In the genomic region with DNA sequence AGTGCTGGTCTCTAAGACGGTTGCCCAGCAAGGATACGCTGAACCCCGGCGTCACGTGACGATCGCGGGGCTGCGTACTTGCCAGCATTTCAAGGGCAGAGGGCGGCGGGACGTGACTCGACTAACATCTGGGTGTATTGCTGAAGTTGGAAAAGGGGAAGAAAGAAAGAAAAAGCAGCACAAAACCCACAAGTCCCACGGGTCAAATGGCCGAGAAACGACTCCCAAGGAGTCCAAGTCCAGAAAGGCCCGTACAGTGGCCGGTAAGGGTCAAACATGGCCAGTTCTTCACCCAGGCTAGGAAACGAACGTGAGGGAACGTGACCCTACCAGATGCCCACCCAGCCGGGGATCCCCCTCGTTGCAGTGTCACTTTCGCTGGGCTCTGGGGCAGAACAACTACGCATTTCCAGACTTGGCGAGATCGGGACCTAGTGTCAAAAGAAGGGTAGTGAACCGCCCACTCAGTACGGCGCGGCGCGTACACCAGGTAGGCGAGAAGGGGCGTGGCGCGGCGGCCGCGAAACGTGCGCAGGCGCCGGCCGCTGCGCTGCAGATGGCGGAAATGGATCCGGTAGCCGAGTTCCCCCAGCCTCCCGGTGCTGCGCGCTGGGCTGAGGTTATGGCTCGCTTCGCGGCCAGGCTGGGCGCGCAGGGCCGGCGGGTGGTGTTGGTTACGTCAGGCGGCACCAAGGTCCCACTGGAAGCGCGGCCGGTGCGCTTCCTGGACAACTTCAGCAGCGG, we compare ENCODE assay signal across 8 cellular contexts. TPM values are rescaled to one million over a fixed set of nuclear protein-coding genes. Genes with fewer than 3 reads are reported as not detected.
A peak's percentile ranks its signal among the peaks of the same experiment; 100 is the strongest.
DNase-seq lines count a peak whose midpoint lies in the region; FAIRE-seq and TF ChIP-seq lines count a peak whose summit lies in the region.

A gene (plus strand): TSS at position 534 of the 744 bp plus-strand sequence. CDS start 23 bp downstream, at position 557.
A gene with protein sequence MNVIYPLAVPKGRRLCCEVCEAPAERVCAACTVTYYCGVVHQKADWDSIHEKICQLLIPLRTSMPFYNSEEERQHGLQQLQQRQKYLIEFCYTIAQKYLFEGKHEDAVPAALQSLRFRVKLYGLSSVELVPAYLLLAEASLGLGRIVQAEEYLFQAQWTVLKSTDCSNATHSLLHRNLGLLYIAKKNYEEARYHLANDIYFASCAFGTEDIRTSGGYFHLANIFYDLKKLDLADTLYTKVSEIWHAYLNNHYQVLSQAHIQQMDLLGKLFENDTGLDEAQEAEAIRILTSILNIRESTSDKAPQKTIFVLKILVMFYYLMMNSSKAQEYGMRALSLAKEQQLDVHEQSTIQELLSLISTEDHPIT (minus strand): TSS at position 13 of the 744 bp plus-strand sequence. CDS start 25 bp downstream, outside the sequence.

- TF ChIP-seq POLR2A in Raji (IDR thresholded peaks at IDR 0.05; ENCODE audit: insufficient read depth, low read depth, low read length): peak; percentile 89

- FAIRE-seq in frontal cortex (lab: Jason Lieb, UNC): no peak

- no peaks in the 10 kb centered on the region for H3K4me1 ChIP-seq in ES-I3 (ENCODE audit: insufficient read depth, low read length)
- peaks cover 17 to 19% of the 10 kb centered on the region in 2 experiments for H3K4me1 ChIP-seq in neutrophil (ENCODE audit: control insufficient read depth in 1 of 2, insufficient read depth in 1 of 2, low read depth in 1 of 2, low read length in 1 of 2)

- TF ChIP-seq CTCF in LNCaP clone FGC (IDR thresholded peaks at IDR 0.05; ENCODE audit: control insufficient read depth, extremely low read depth, insufficient read depth) (no peak), neutrophil (IDR thresholded peaks at IDR 0.05) (peak; percentile 64)

- peak within 1 kb of the TSS; percentile 85 for H3K4me3 ChIP-seq in LNCaP clone FGC (ENCODE audit: low read depth, low read length)
- H3K4me3 ChIP-seq in neutrophil (ENCODE audit: low read depth in 1 of 2, low read length in 1 of 2): peak within 1 kb of the TSS; percentile 84 to 99

- peak within 1 kb of the TSS; percentile 90 for H3K27ac ChIP-seq in neutrophil
- H3K27ac ChIP-seq in substantia nigra (ENCODE audit: low read depth, low read length, poor library complexity, severe bottlenecking): peak within 1 kb of the TSS; percentile 86

- DNase-seq in GOT3 (lab: John Stamatoyannopoulos, UW) (peak; percentile 46), LNCaP clone FGC (ENCODE audit: low read depth) (peak; percentile 67), frontal cortex (ENCODE audit: low spot score in 2 of 2) (peak; percentile 69 to 76), substantia nigra (lab: John Stamatoyannopoulos, UW) (peak; percentile 33 to 91 (median 80))
- peak; percentile 84 for DNase-seq in activated gamma-delta T cell treated with anti-CD3 and anti-CD28 coated beads, Interleukin-2, amount 50 U/mL, for 16 hours (ENCODE audit: low read depth)

- H3K36me3 ChIP-seq in ES-I3 (ENCODE audit: insufficient read depth, low read length) (peaks cover 6% of the 10 kb centered on the region; the same call in 1 of the 2 replicates), neutrophil (peaks cover 39% of the 10 kb centered on the region)

- H3K9ac ChIP-seq in ES-I3 (ENCODE audit: low read depth, low read length): peak within 1 kb of the TSS; percentile 60

- no peaks in the 10 kb centered on the region for H3K9me3 ChIP-seq in ES-I3 (ENCODE audit: control insufficient read depth, insufficient read depth, low read length)
- no peaks in the 10 kb centered on the region for H3K9me3 ChIP-seq in neutrophil

- H3K27me3 ChIP-seq in neutrophil: no peaks in the 10 kb centered on the region

RNA-seq across cellular contexts. Expression of the first gene that starts in this region (rescaled TPM):
- total RNA-seq in frontal cortex: 24.1 TPM

RNA-seq across cellular contexts. Expression of the second gene that starts in this region (rescaled TPM):
- total RNA-seq in frontal cortex: not detected

Comparison
In these comparisons a context has a peak if more than half of its experiments do, and no peak if none do; other contexts are left out.
1. Peak in every context shown above with its lines: DNase-seq, H3K4me3 ChIP-seq and H3K27ac ChIP-seq.